In the genomic region with DNA sequence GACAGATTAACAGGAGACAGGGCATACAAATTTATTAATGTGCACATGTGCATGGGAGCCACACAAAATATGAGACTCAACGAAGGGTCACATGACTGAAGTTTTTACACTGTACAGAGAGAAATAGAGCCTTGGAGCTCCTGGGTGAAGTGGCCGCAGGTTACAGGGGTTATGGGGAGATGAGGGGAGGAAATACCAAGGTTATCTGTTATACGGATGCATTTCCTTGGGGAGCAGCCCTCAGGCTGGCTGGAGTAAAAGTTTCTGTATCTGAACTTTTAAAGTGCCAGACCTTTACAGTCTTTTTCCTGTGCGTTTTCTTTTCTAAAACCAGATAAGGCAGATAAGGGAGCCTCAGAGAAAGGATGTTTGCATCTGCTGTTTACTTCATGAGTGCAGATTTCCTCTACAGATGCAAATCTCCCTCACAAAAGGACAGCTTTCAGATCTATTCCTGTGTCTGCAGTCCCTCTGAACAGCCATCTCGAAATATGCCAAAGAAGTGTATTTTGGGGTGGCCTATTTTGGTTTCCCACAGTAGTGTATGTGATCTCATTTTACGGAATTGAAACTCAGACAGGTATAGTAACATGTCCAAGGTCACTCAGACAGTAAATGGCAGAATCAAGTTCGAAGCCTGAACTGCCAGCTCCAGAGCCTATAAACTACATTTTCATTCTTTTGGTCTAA, we compare ENCODE assay signal across 9 cellular contexts.
DNase-seq lines count a peak whose midpoint lies in the region; ATAC-seq and TF ChIP-seq lines count a peak whose summit lies in the region.
"Had no signal": no experiment of that assay in that cellular context is flagged by ENCODE, and none has a peak within 500 bp of the region (broad histone marks: within the 10 kb centered on the region; RNA-seq: fewer than 3 reads in every experiment).

No MANE protein-coding gene starts in this region.

- no peak for TF ChIP-seq CTCF in fibroblast of villous mesenchyme (IDR thresholded peaks at IDR 0.05; ENCODE audit: insufficient read depth, low read depth, low read length)
- no peak for TF ChIP-seq CTCF in brain microvascular endothelial cell (IDR thresholded peaks at IDR 0.05; ENCODE audit: low read depth, low read length, missing control alignments)

- ATAC-seq in GM18511 (IDR thresholded peaks at IDR 0.05; ENCODE audit: unreplicated experiment) (peak; percentile 90), GM21576 (IDR thresholded peaks at IDR 0.05; ENCODE audit: unreplicated experiment) (peak; percentile 92), HG03175 (IDR thresholded peaks at IDR 0.05; ENCODE audit: unreplicated experiment) (peak; percentile 92)

- H3K36me3 Mint-ChIP-seq in activated T-helper 2 cell treated with anti-CD3 and anti-CD28 coated beads, Interferon-gamma antibody, Interleukin-2, Interleukin-4, amounts not matched to agents 10 μg/mL and 5 μg/mL and 100 μg/mL, durations not matched to agents 14 hours and 24 hours and 36 hours (ENCODE audit: low read depth): no peaks in the 10 kb centered on the region

- H3K4me3 Mint-ChIP-seq in activated T-helper 2 cell treated with anti-CD3 and anti-CD28 coated beads, Interferon-gamma antibody, Interleukin-2, Interleukin-4, amounts not matched to agents 10 μg/mL and 5 μg/mL and 100 μg/mL, durations not matched to agents 14 hours and 24 hours and 36 hours (ENCODE audit: low read depth): no peak overlapping the region

- no peak overlapping the region for H3K27ac Mint-ChIP-seq in activated T-helper 2 cell treated with anti-CD3 and anti-CD28 coated beads, Interferon-gamma antibody, Interleukin-2, Interleukin-4, amounts not matched to agents 10 μg/mL and 5 μg/mL and 100 μg/mL, durations not matched to agents 14 hours and 24 hours and 36 hours

- no peaks in the 10 kb centered on the region for H3K4me1 Mint-ChIP-seq in activated T-helper 2 cell treated with anti-CD3 and anti-CD28 coated beads, Interferon-gamma antibody, Interleukin-2, Interleukin-4, amounts not matched to agents 10 μg/mL and 5 μg/mL and 100 μg/mL, durations not matched to agents 14 hours and 24 hours and 36 hours (ENCODE audit: low read depth)

- H3K9me3 Mint-ChIP-seq in activated T-helper 2 cell treated with anti-CD3 and anti-CD28 coated beads, Interferon-gamma antibody, Interleukin-2, Interleukin-4, amounts not matched to agents 10 μg/mL and 5 μg/mL and 100 μg/mL, durations not matched to agents 14 hours and 24 hours and 36 hours: no peaks in the 10 kb centered on the region

- peak; percentile 33 for DNase-seq in fibroblast of villous mesenchyme (ENCODE audit: low read depth)
- no peak for DNase-seq in T-helper 9 cell
- DNase-seq in brain microvascular endothelial cell: no peak
- DNase-seq in NCI-H345 treated with DMSO at 0.1 percent for 48 hours (lab: John Stamatoyannopoulos, UW; ENCODE audit: unreplicated experiment): no peak
- no peak for DNase-seq in activated T-helper 2 cell treated with anti-CD3 and anti-CD28 coated beads, Interferon-gamma antibody, Interleukin-2, Interleukin-4, amounts not matched to agents 10 μg/mL and 5 μg/mL and 100 μg/mL, durations not matched to agents 14 hours and 24 hours and 36 hours (ENCODE audit: low spot score)
- DNase-seq: activated T-cell treated with anti-CD3 and anti-CD28 coated beads, Interleukin-2, amount 50 U/mL, for 48 hours had no signal

- H3K27me3 ChIP-seq in brain microvascular endothelial cell (replicated peaks): no peaks in the 10 kb centered on the region

- in situ Hi-C loops in brain microvascular endothelial cell (cut with HindIII; ENCODE audit: low pct_ligation_motif_present, low sequenced_read_pairs): no loop called here

- H3K27ac ChIP-seq in brain microvascular endothelial cell: no peak overlapping the region

- H3K4me3 ChIP-seq in fibroblast of villous mesenchyme (ENCODE audit: low read depth, low read length) (no peak overlapping the region), brain microvascular endothelial cell (ENCODE audit: low read depth, low read length) (no peak overlapping the region)

- peaks cover 4% of the 10 kb centered on the region for H3K27me3 Mint-ChIP-seq in activated T-helper 2 cell treated with anti-CD3 and anti-CD28 coated beads, Interferon-gamma antibody, Interleukin-2, Interleukin-4, amounts not matched to agents 10 μg/mL and 5 μg/mL and 100 μg/mL, durations not matched to agents 14 hours and 24 hours and 36 hours (ENCODE audit: low read depth)

- intact Hi-C loops in activated T-helper 2 cell treated with anti-CD3 and anti-CD28 coated beads, Interferon-gamma antibody, Interleukin-2, Interleukin-4, amounts not matched to agents 10 μg/mL and 5 μg/mL and 100 μg/mL, durations not matched to agents 14 hours and 24 hours and 36 hours (cut with micrococcal nuclease): loop anchor here (10.0 kb wide), 1 partner anchor 954 kb away; no protein-coding TSS in a partner anchor

- no peaks in the 10 kb centered on the region for H3K36me3 ChIP-seq in brain microvascular endothelial cell (replicated peaks)
